Comparison of ENCODE assay signal across 1 cellular context in the genomic region with DNA sequence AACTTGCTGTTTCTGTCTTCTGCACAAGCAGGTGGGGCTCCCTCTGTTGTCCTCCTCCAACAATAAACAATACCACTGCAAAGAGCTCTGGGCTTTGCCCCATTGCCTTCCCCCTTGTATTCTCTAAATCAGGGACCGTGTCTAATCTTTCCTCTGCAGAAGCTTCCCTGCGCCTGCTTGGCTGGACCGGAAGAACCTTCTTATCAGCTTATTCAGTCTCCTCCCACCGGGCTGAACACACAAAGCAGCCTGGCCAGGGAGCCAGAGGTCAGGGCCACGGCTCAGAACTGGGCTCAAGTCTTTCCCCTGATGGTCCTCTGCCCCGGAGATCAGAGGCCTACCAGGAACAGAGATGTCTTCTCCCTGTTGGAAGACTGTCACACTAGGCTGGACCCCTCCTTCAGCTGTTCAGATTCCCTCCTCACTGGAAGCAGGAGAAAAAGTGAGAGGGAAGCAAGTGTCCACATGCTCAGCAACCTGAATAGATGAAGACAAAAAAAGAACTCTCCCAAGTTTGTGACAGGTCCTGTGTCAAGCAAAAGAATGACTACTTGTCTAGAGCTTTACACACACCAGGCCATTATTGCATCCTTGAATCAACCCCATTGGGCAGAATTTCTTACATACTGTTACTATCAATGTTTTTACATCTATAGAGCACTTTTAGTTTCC.
TF ChIP-seq lines count a peak whose summit lies in the region.

No MANE protein-coding gene starts in this region.

TF ChIP-seq in HepG2, 621 proteins besides CTCF, POLR2A, EP300 and RAD21 (continued from another document and continues in another):
- TF ChIP-seq, protein P1, sequence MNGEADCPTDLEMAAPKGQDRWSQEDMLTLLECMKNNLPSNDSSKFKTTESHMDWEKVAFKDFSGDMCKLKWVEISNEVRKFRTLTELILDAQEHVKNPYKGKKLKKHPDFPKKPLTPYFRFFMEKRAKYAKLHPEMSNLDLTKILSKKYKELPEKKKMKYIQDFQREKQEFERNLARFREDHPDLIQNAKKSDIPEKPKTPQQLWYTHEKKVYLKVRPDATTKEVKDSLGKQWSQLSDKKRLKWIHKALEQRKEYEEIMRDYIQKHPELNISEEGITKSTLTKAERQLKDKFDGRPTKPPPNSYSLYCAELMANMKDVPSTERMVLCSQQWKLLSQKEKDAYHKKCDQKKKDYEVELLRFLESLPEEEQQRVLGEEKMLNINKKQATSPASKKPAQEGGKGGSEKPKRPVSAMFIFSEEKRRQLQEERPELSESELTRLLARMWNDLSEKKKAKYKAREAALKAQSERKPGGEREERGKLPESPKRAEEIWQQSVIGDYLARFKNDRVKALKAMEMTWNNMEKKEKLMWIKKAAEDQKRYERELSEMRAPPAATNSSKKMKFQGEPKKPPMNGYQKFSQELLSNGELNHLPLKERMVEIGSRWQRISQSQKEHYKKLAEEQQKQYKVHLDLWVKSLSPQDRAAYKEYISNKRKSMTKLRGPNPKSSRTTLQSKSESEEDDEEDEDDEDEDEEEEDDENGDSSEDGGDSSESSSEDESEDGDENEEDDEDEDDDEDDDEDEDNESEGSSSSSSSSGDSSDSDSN (CRISPR knock-in tag; IDR thresholded peaks at IDR 0.05) = peak; percentile 47
- TF ChIP-seq ZBTB43 (CRISPR knock-in tag; conservative IDR thresholded peaks at IDR 0.05) (0 out of 2 replicates have a peak, but pooled peaks have one; percentile 64), ZNF207 (IDR thresholded peaks at IDR 0.05; ENCODE audit: borderline replicate concordance) (no peak), HOXA3 (CRISPR knock-in tag; IDR thresholded peaks at IDR 0.05) (peak; percentile 88), ZNF891 (CRISPR knock-in tag; IDR thresholded peaks at IDR 0.05) (no peak), ZNF343 (CRISPR knock-in tag; IDR thresholded peaks at IDR 0.05) (0 out of 2 replicates have a peak, but pooled peaks have one; percentile 56), ELK4 (CRISPR knock-in tag; IDR thresholded peaks at IDR 0.05; ENCODE audit: borderline replicate concordance) (no peak), JUNB (CRISPR knock-in tag; IDR thresholded peaks at IDR 0.05; ENCODE audit: borderline replicate concordance) (no peak), MATR3 (CRISPR knock-in tag; IDR thresholded peaks at IDR 0.05) (no peak), MTERF4 (CRISPR knock-in tag; IDR thresholded peaks at IDR 0.05) (no peak), SOX13 (IDR thresholded peaks at IDR 0.05) (peak; percentile 53; the same call in 1 of the 2 replicates), SOX13 (CRISPR knock-in tag; conservative IDR thresholded peaks at IDR 0.05 in 1 of 2, IDR thresholded peaks at IDR 0.05 in 1 of 2) (peak in 1 of 2 experiments; percentile 94; a peak in 2 of 4 replicates), ZNF10 (CRISPR knock-in tag; IDR thresholded peaks at IDR 0.05; ENCODE audit: borderline replicate concordance, low read depth) (no peak), PHB2 (IDR thresholded peaks at IDR 0.05; ENCODE audit: partially characterized antibody) (no peak), ZFYVE20 (CRISPR knock-in tag; IDR thresholded peaks at IDR 0.05; ENCODE audit: borderline replicate concordance, low read depth) (no peak), ZMAT3 (CRISPR knock-in tag; conservative IDR thresholded peaks at IDR 0.05) (no peak), MTF1 (CRISPR knock-in tag; IDR thresholded peaks at IDR 0.05) (no peak), SETDB1 (CRISPR knock-in tag; IDR thresholded peaks at IDR 0.05; ENCODE audit: borderline replicate concordance) (no peak), ZNF713 (CRISPR knock-in tag; IDR thresholded peaks at IDR 0.05) (no peak; the same call in 1 of the 2 replicates), IRF2 (CRISPR knock-in tag; IDR thresholded peaks at IDR 0.05) (peak; percentile 74)
- TF ChIP-seq, protein P2, sequence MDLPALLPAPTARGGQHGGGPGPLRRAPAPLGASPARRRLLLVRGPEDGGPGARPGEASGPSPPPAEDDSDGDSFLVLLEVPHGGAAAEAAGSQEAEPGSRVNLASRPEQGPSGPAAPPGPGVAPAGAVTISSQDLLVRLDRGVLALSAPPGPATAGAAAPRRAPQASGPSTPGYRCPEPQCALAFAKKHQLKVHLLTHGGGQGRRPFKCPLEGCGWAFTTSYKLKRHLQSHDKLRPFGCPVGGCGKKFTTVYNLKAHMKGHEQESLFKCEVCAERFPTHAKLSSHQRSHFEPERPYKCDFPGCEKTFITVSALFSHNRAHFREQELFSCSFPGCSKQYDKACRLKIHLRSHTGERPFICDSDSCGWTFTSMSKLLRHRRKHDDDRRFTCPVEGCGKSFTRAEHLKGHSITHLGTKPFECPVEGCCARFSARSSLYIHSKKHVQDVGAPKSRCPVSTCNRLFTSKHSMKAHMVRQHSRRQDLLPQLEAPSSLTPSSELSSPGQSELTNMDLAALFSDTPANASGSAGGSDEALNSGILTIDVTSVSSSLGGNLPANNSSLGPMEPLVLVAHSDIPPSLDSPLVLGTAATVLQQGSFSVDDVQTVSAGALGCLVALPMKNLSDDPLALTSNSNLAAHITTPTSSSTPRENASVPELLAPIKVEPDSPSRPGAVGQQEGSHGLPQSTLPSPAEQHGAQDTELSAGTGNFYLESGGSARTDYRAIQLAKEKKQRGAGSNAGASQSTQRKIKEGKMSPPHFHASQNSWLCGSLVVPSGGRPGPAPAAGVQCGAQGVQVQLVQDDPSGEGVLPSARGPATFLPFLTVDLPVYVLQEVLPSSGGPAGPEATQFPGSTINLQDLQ (CRISPR knock-in tag; IDR thresholded peaks at IDR 0.05) = peak; percentile 70; the same call in 1 of the 2 replicates
- TF ChIP-seq, protein P3, sequence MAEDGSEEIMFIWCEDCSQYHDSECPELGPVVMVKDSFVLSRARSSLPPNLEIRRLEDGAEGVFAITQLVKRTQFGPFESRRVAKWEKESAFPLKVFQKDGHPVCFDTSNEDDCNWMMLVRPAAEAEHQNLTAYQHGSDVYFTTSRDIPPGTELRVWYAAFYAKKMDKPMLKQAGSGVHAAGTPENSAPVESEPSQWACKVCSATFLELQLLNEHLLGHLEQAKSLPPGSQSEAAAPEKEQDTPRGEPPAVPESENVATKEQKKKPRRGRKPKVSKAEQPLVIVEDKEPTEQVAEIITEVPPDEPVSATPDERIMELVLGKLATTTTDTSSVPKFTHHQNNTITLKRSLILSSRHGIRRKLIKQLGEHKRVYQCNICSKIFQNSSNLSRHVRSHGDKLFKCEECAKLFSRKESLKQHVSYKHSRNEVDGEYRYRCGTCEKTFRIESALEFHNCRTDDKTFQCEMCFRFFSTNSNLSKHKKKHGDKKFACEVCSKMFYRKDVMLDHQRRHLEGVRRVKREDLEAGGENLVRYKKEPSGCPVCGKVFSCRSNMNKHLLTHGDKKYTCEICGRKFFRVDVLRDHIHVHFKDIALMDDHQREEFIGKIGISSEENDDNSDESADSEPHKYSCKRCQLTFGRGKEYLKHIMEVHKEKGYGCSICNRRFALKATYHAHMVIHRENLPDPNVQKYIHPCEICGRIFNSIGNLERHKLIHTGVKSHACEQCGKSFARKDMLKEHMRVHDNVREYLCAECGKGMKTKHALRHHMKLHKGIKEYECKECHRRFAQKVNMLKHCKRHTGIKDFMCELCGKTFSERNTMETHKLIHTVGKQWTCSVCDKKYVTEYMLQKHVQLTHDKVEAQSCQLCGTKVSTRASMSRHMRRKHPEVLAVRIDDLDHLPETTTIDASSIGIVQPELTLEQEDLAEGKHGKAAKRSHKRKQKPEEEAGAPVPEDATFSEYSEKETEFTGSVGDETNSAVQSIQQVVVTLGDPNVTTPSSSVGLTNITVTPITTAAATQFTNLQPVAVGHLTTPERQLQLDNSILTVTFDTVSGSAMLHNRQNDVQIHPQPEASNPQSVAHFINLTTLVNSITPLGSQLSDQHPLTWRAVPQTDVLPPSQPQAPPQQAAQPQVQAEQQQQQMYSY (CRISPR knock-in tag; IDR thresholded peaks at IDR 0.05) = no peak
- TF ChIP-seq, protein P4, sequence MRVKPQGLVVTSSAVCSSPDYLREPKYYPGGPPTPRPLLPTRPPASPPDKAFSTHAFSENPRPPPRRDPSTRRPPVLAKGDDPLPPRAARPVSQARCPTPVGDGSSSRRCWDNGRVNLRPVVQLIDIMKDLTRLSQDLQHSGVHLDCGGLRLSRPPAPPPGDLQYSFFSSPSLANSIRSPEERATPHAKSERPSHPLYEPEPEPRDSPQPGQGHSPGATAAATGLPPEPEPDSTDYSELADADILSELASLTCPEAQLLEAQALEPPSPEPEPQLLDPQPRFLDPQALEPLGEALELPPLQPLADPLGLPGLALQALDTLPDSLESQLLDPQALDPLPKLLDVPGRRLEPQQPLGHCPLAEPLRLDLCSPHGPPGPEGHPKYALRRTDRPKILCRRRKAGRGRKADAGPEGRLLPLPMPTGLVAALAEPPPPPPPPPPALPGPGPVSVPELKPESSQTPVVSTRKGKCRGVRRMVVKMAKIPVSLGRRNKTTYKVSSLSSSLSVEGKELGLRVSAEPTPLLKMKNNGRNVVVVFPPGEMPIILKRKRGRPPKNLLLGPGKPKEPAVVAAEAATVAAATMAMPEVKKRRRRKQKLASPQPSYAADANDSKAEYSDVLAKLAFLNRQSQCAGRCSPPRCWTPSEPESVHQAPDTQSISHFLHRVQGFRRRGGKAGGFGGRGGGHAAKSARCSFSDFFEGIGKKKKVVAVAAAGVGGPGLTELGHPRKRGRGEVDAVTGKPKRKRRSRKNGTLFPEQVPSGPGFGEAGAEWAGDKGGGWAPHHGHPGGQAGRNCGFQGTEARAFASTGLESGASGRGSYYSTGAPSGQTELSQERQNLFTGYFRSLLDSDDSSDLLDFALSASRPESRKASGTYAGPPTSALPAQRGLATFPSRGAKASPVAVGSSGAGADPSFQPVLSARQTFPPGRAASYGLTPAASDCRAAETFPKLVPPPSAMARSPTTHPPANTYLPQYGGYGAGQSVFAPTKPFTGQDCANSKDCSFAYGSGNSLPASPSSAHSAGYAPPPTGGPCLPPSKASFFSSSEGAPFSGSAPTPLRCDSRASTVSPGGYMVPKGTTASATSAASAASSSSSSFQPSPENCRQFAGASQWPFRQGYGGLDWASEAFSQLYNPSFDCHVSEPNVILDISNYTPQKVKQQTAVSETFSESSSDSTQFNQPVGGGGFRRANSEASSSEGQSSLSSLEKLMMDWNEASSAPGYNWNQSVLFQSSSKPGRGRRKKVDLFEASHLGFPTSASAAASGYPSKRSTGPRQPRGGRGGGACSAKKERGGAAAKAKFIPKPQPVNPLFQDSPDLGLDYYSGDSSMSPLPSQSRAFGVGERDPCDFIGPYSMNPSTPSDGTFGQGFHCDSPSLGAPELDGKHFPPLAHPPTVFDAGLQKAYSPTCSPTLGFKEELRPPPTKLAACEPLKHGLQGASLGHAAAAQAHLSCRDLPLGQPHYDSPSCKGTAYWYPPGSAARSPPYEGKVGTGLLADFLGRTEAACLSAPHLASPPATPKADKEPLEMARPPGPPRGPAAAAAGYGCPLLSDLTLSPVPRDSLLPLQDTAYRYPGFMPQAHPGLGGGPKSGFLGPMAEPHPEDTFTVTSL (CRISPR knock-in tag; IDR thresholded peaks at IDR 0.05; ENCODE audit: borderline replicate concordance) = peak; percentile 84; the same call in 1 of the 2 replicates
- TF ChIP-seq, protein P5, sequence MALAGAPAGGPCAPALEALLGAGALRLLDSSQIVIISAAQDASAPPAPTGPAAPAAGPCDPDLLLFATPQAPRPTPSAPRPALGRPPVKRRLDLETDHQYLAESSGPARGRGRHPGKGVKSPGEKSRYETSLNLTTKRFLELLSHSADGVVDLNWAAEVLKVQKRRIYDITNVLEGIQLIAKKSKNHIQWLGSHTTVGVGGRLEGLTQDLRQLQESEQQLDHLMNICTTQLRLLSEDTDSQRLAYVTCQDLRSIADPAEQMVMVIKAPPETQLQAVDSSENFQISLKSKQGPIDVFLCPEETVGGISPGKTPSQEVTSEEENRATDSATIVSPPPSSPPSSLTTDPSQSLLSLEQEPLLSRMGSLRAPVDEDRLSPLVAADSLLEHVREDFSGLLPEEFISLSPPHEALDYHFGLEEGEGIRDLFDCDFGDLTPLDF (CRISPR knock-in tag; IDR thresholded peaks at IDR 0.05) = no peak
